Comparison of ENCODE assay signal across 9 cellular contexts in genomic region chr9:130128782-130129424, GRCh38. TPM values are rescaled to one million over a fixed set of nuclear protein-coding genes. Genes with fewer than 3 reads are reported as not detected.
DNase-seq lines count a peak whose midpoint lies in the region; ATAC-seq and TF ChIP-seq lines count a peak whose summit lies in the region.
"Had no signal": no experiment of that assay in that cellular context is flagged by ENCODE, and none has a peak within 500 bp of the region (broad histone marks: within the 10 kb centered on the region; RNA-seq: fewer than 3 reads in every experiment).

No MANE protein-coding gene starts in this region.

- peaks cover 46% of the 10 kb centered on the region for H3K36me3 Mint-ChIP-seq in activated naive CD8-positive, alpha-beta T cell treated with anti-CD3 and anti-CD28 coated beads for 36 hours

- peak overlapping the region; percentile 76 for H3K4me3 Mint-ChIP-seq in activated naive CD8-positive, alpha-beta T cell treated with anti-CD3 and anti-CD28 coated beads for 36 hours

- H3K36me3 ChIP-seq in SK-N-SH (replicated peaks in 1 of 2; ENCODE audit: control insufficient read depth in 1 of 2, insufficient read depth in 2 of 2, low read length in 1 of 2) (peaks cover 13 to 19% of the 10 kb centered on the region in 2 experiments), neuronal stem cell (replicated peaks in 1 of 2; ENCODE audit: control insufficient read depth in 2 of 2, insufficient read depth in 2 of 2, low read length in 2 of 2) (peaks cover 20 to 65% of the 10 kb centered on the region in 2 donors)

- ATAC-seq in HG02981 (IDR thresholded peaks at IDR 0.05; ENCODE audit: unreplicated experiment) (peak; percentile 64), right cardiac atrium (peak; percentile 80 to 84)

- intact Hi-C loops in right cardiac atrium (cut with DNase I): no loop called here

- H3K4me3 ChIP-seq in SK-N-SH (ENCODE audit: low read depth in 2 of 2, low read length in 1 of 2) (peak overlapping the region in 1 of 2 experiments; percentile 21; a peak in 1 of 4 replicates), right cardiac atrium (ENCODE audit: low read length) (no peak overlapping the region), neuronal stem cell (ENCODE audit: low read length in 2 of 2) (no peak overlapping the region)

- H3K9me3 ChIP-seq in SK-N-SH (no peaks in the 10 kb centered on the region), right cardiac atrium (ENCODE audit: control insufficient read depth, low read length) (no peaks in the 10 kb centered on the region), neuronal stem cell (replicated peaks in 1 of 2; ENCODE audit: control insufficient read depth in 2 of 2, insufficient read depth in 1 of 2, low read depth in 1 of 2, low read length in 2 of 2) (no peaks in the 10 kb centered on the region)

- H3K9me3 Mint-ChIP-seq in activated naive CD8-positive, alpha-beta T cell treated with anti-CD3 and anti-CD28 coated beads for 36 hours: no peaks in the 10 kb centered on the region

- peaks cover 35% of the 10 kb centered on the region for H3F3A ChIP-seq in SK-N-SH (replicated peaks; ENCODE audit: insufficient read depth)

- no peak overlapping the region for H2BK15ac ChIP-seq in neuronal stem cell (ENCODE audit: low read length)

- no peak overlapping the region for H3K4ac ChIP-seq in neuronal stem cell (ENCODE audit: low read length)

- H3K27me3 ChIP-seq in SK-N-SH (ENCODE audit: insufficient read depth) (no peaks in the 10 kb centered on the region), right cardiac atrium (ENCODE audit: control insufficient read depth, insufficient read depth) (no peaks in the 10 kb centered on the region), neuronal stem cell (ENCODE audit: control insufficient read depth in 3 of 3, insufficient read depth in 3 of 3, low read depth in 1 of 3, low read length in 3 of 3) (no peaks in the 10 kb centered on the region)

- TF ChIP-seq CTCF in SK-N-SH (IDR thresholded peaks at IDR 0.05): no peak

- CTCF ChIA-PET in SK-N-SH (lab: Yijun Ruan, JAX): interaction anchor here (1.6 to 1.9 kb wide), 2 partner anchors 21 to 91 kb away, joined by 3 to 6 read pairs; no protein-coding TSS in a partner anchor

- H3K27ac ChIP-seq in SK-N-SH (ENCODE audit: low read depth in 2 of 2, low read length in 1 of 2) (peak overlapping the region; percentile 77 to 98), right cardiac atrium (ENCODE audit: low read length) (peak overlapping the region; percentile 73), neuronal stem cell (replicated peaks; ENCODE audit: low read length) (no peak overlapping the region)
- H3K27ac ChIP-seq: VCaP had no signal

- H3K27me3 Mint-ChIP-seq in activated naive CD8-positive, alpha-beta T cell treated with anti-CD3 and anti-CD28 coated beads for 36 hours: no peaks in the 10 kb centered on the region

- H2AK5ac ChIP-seq in neuronal stem cell (ENCODE audit: low read depth, low read length): no peak overlapping the region

- H4K8ac ChIP-seq in neuronal stem cell (ENCODE audit: low read depth, low read length): no peak overlapping the region

- peaks cover 13 to 21% of the 10 kb centered on the region in 2 experiments for H3K4me1 ChIP-seq in SK-N-SH (ENCODE audit: control insufficient read depth in 1 of 2, insufficient read depth in 2 of 2, low read depth in 1 of 2, low read length in 1 of 2)
- no peaks in the 10 kb centered on the region for H3K4me1 ChIP-seq in right cardiac atrium (ENCODE audit: control insufficient read depth, insufficient read depth, low read length)
- H3K4me1 ChIP-seq in neuronal stem cell (ENCODE audit: control insufficient read depth in 2 of 2, insufficient read depth in 1 of 2, low read depth in 1 of 2, low read length in 2 of 2): peaks cover 6 to 14% of the 10 kb centered on the region in 2 donors

- DNase-seq in SK-N-SH: no peak
- peak; percentile 69 for DNase-seq in activated naive CD8-positive, alpha-beta T cell treated with anti-CD3 and anti-CD28 coated beads for 36 hours
- DNase-seq in right cardiac atrium: peak; percentile 53 to 76 (median 74)
- peak; percentile 62 for DNase-seq in stimulated activated CD4-positive, alpha-beta T cell treated with anti-CD3 and anti-CD28 coated beads, Interleukin-1b, Interleukin-23, amount 100 ng/mL, for 48 hours
- no peak for DNase-seq in neuronal stem cell (ENCODE audit: low spot score)
- no peak for DNase-seq in NCI-H1930 (lab: John Stamatoyannopoulos, UW)

- H3K18ac ChIP-seq in neuronal stem cell (ENCODE audit: low read length): no peak overlapping the region

- peak overlapping the region; percentile 53 for H3K4me2 ChIP-seq in SK-N-SH
- H3K4me2 ChIP-seq in neuronal stem cell (ENCODE audit: insufficient read depth, low read length, poor library complexity, severe bottlenecking): no peak overlapping the region

- no peaks in the 10 kb centered on the region for H3K9me2 ChIP-seq in SK-N-SH

- H3K9ac ChIP-seq in SK-N-SH (peak overlapping the region; percentile 72), neuronal stem cell (ENCODE audit: low read depth, low read length, poor library complexity) (no peak overlapping the region)

- no peak overlapping the region for H2BK12ac ChIP-seq in neuronal stem cell (ENCODE audit: low read length)

- H3K23ac ChIP-seq in neuronal stem cell (ENCODE audit: low read depth, low read length, poor library complexity): no peak overlapping the region

- H3K27ac Mint-ChIP-seq in activated naive CD8-positive, alpha-beta T cell treated with anti-CD3 and anti-CD28 coated beads for 36 hours: peak overlapping the region; percentile 99

- POLR2A ChIA-PET in SK-N-SH (lab: Yijun Ruan, JAX): no interaction called here

- no peak overlapping the region for H2BK5ac ChIP-seq in neuronal stem cell (ENCODE audit: low read length)

- 16% methylated on average over 13 of the region's 13 CpGs for WGBS in SK-N-SH (ENCODE audit: low lambda C conversion rate)
- 36% methylated on average over 13 of the region's 13 CpGs for WGBS in right cardiac atrium
- WGBS in neuronal stem cell (ENCODE audit: extremely low coverage in 2 of 2, insufficient read length in 2 of 2, insufficient replicate concordance in 1 of 2), 2 donors: no CpG with 5 or more reads among the region's 13 CpGs

- no peak overlapping the region for H4K91ac ChIP-seq in neuronal stem cell (ENCODE audit: low read depth, low read length, poor library complexity)

- H2BK120ac ChIP-seq in neuronal stem cell (ENCODE audit: low read depth, low read length): no peak overlapping the region

- H4K20me1 ChIP-seq in SK-N-SH (ENCODE audit: insufficient read depth): no peaks in the 10 kb centered on the region

- H3K79me1 ChIP-seq in neuronal stem cell (ENCODE audit: low read depth, low read length): peaks cover 2% of the 10 kb centered on the region

- peak overlapping the region; percentile 40 for H2AFZ ChIP-seq in SK-N-SH (ENCODE audit: low read depth)
- H2AFZ ChIP-seq in neuronal stem cell (ENCODE audit: low read length): no peak overlapping the region

- no peaks in the 10 kb centered on the region for H3K79me2 ChIP-seq in SK-N-SH (ENCODE audit: insufficient read depth)

- no peak for TF ChIP-seq RAD21 in SK-N-SH (IDR thresholded peaks at IDR 0.05; ENCODE audit: low read length)

- peaks cover 56% of the 10 kb centered on the region for H3K4me1 Mint-ChIP-seq in activated naive CD8-positive, alpha-beta T cell treated with anti-CD3 and anti-CD28 coated beads for 36 hours

- peak; percentile 15 for TF ChIP-seq POLR2A in GM15510 (IDR thresholded peaks at IDR 0.05; ENCODE audit: borderline replicate concordance, extremely low read depth, insufficient read length)

- no peak overlapping the region for H3K14ac ChIP-seq in neuronal stem cell (ENCODE audit: low read length)

- TF ChIP-seq EP300 in SK-N-SH (IDR thresholded peaks at IDR 0.05; ENCODE audit: borderline replicate concordance in 1 of 2, low read depth in 1 of 2, low read length in 1 of 2): 0 out of 4 replicates have a peak, but pooled peaks of 1 of the 2 experiments have one; percentile 38

TF ChIP-seq in SK-N-SH, 30 proteins besides CTCF, POLR2A, EP300 and RAD21 (continues in another document):
- TF ChIP-seq MXI1 (IDR thresholded peaks at IDR 0.05; ENCODE audit: low read depth, low read length) (no peak), RFX5 (IDR thresholded peaks at IDR 0.05; ENCODE audit: low read length) (no peak), RXRA (IDR thresholded peaks at IDR 0.05; ENCODE audit: borderline replicate concordance, low read depth) (peak; percentile 48; the same call in 1 of the 2 replicates), YY1 (IDR thresholded peaks at IDR 0.05; ENCODE audit: low read depth) (peak; percentile 79), NFIC (IDR thresholded peaks at IDR 0.05; ENCODE audit: borderline replicate concordance) (peak; percentile 10; the same call in 1 of the 2 replicates), SMC3 (IDR thresholded peaks at IDR 0.05; ENCODE audit: low read depth, low read length) (no peak), GABPA (IDR thresholded peaks at IDR 0.05; ENCODE audit: low read depth) (no peak), ELF1 (IDR thresholded peaks at IDR 0.05) (no peak), IRF3 (IDR thresholded peaks at IDR 0.05; ENCODE audit: low read depth, low read length) (no peak), FOXM1 (IDR thresholded peaks at IDR 0.05; ENCODE audit: low read depth) (no peak), JUND (IDR thresholded peaks at IDR 0.05) (peak; percentile 74), SIN3A (IDR thresholded peaks at IDR 0.05; ENCODE audit: borderline replicate concordance, low read depth, low read length) (no peak; the same call in 1 of the 2 replicates), TEAD4 (IDR thresholded peaks at IDR 0.05; ENCODE audit: borderline replicate concordance, insufficient read depth) (0 out of 2 replicates have a peak, but pooled peaks have one; percentile 27), POLR2AphosphoS5 (IDR thresholded peaks at IDR 0.05; ENCODE audit: low read depth, low read length) (peak; percentile 48; the same call in 1 of the 2 replicates), CHD2 (IDR thresholded peaks at IDR 0.05; ENCODE audit: low read length, partially characterized antibody) (no peak)

RNA-seq across cellular contexts. Expression of gene NCS1, which starts 43.3 kb away (rescaled TPM):
- polyA plus RNA-seq in SK-N-SH (2012; rRNA removed) (40.6 and 52.9 TPM in 2 replicates), right cardiac atrium (9.3 TPM)
- polyA plus RNA-seq in SK-N-SH (2012; cell fraction: cytosol; rRNA removed): 30.8 and 37.3 TPM in 2 replicates
- polyA plus RNA-seq in SK-N-SH (2012; cell fraction: nucleus; rRNA removed): 21.5 and 23.7 TPM in 2 replicates
- total RNA-seq in activated naive CD8-positive, alpha-beta T cell treated with anti-CD3 and anti-CD28 coated beads for 36 hours: 10 to 100 TPM; 10.5 to 11.9 TPM
- 10 to 100 TPM; 16.6 to 46.9 (median 19.0) TPM for total RNA-seq in right cardiac atrium
- polyA plus RNA-seq in neuronal stem cell (2013, experiment 1 of 2): 36.7 TPM
- polyA plus RNA-seq in neuronal stem cell (2013, experiment 2 of 2): 36.1 TPM

Comparison
In these comparisons a context has a peak if more than half of its experiments do, and no peak if none do; other contexts are left out.
1. DNase-seq: peak in activated naive CD8-positive, alpha-beta T cell treated with anti-CD3 and anti-CD28 coated beads for 36 hours (single experiment), right cardiac atrium (3 of 3) and stimulated activated CD4-positive, alpha-beta T cell treated with anti-CD3 and anti-CD28 coated beads, Interleukin-1b, Interleukin-23, amount 100 ng/mL, for 48 hours (single experiment); none in SK-N-SH (single experiment), neuronal stem cell (single experiment) and NCI-H1930 (0 of 2).